Comparison of ENCODE assay signal across 8 cellular contexts in genomic region chr6:138986578-138986977, GRCh38. TPM values are rescaled to one million over a fixed set of nuclear protein-coding genes. Genes with fewer than 3 reads are reported as not detected.
A peak's percentile ranks its signal among the peaks of the same experiment; 100 is the strongest.
DNase-seq lines count a peak whose midpoint lies in the region; ATAC-seq, FAIRE-seq and TF ChIP-seq lines count a peak whose summit lies in the region.

No MANE protein-coding gene starts in this region.

- TF ChIP-seq POLR2A in gastrocnemius medialis (IDR thresholded peaks at IDR 0.05), result no peak

- no peak for FAIRE-seq in frontal cortex (lab: Jason Lieb, UNC)

- POLR2A ChIA-PET in T-cell (lab: Charles Lee), result interaction anchor here (0.6 to 1.0 kb wide), 3 partner anchors 158 to 934 kb away, joined by 3 read pairs; partner anchors contain the start of gene CITED2 (in 1 of the 2)

- TF ChIP-seq CTCF in fibroblast of the aortic adventitia (IDR thresholded peaks at IDR 0.05; ENCODE audit: insufficient read depth, low read length) (no peak), gastrocnemius medialis (IDR thresholded peaks at IDR 0.05 in 4 of 5, conservative IDR thresholded peaks at IDR 0.05 in 1 of 5) (no peak)

- H3K27ac ChIP-seq in gastrocnemius medialis, result peak overlapping the region in 2 of 4 donors; percentile 86 to 88

- DNase-seq in NCI-H1105 treated with DMSO at 0.1 percent for 48 hours (lab: John Stamatoyannopoulos, UW), result peak; percentile 18
- no peak for DNase-seq in NCI-H1105 (lab: John Stamatoyannopoulos, UW)
- DNase-seq in T-cell, result no peak
- DNase-seq in fibroblast of the aortic adventitia (ENCODE audit: low read depth), result peak; percentile 36
- no peak for DNase-seq in gastrocnemius medialis
- no peak for DNase-seq in HPDE6-E6E7 (ENCODE audit: extremely low spot score)
- no peak for DNase-seq in frontal cortex (ENCODE audit: low spot score in 2 of 2)

- intact Hi-C loops in gastrocnemius medialis (cut with DNase I; ENCODE audit: low total_unique reads), result loop anchor here (5.0 to 10.0 kb wide), 2 partner anchors 161 to 378 kb away; no protein-coding TSS in a partner anchor

- peak overlapping the region in 1 of 3 donors; percentile 82 for H3K4me3 Mint-ChIP-seq in T-cell

- peak overlapping the region; percentile 73 to 81 for H3K27ac Mint-ChIP-seq in T-cell

- ATAC-seq in T-cell (replicated peaks in 1 of 4) (no peak), gastrocnemius medialis (no peak), GM18867 (IDR thresholded peaks at IDR 0.05; ENCODE audit: unreplicated experiment) (no peak)

- no peaks in the 10 kb centered on the region for H3K36me3 ChIP-seq in gastrocnemius medialis

- CTCF ChIA-PET in T-cell (lab: Charles Lee), result interaction anchor here (0.5 to 1.9 kb wide), 10 partner anchors 10 to 869 kb away, joined by 3 to 5 read pairs (median 4); partner anchors contain the start of gene CITED2 (in 1 of the 2)

- no peaks in the 10 kb centered on the region for H3K9me3 Mint-ChIP-seq in T-cell

- peak overlapping the region; percentile 88 for H3K4me3 ChIP-seq in fibroblast of the aortic adventitia (ENCODE audit: low read depth, low read length)
- peak overlapping the region; percentile 85 to 96 (median 94) for H3K4me3 ChIP-seq in gastrocnemius medialis

- H3K36me3 Mint-ChIP-seq in T-cell, result no peaks in the 10 kb centered on the region

- in situ Hi-C loops in gastrocnemius medialis (cut with MboI; ENCODE audit: low sequenced_read_pairs in 4 of 4), result loop anchor here in 3 of 4 donors (5.0 to 10.0 kb wide), 2 partner anchors 169 to 172 kb away; no protein-coding TSS in a partner anchor

- H3K4me1 ChIP-seq in gastrocnemius medialis, result peaks cover 32 to 43% of the 10 kb centered on the region in 2 donors

- H3K27me3 ChIP-seq in gastrocnemius medialis, result no peaks in the 10 kb centered on the region

- H3K9me3 ChIP-seq in gastrocnemius medialis, result no peaks in the 10 kb centered on the region

- H3K4me1 Mint-ChIP-seq in T-cell, result peaks cover 4 to 11% (median 9%) of the 10 kb centered on the region in 3 donors

- no peaks in the 10 kb centered on the region for H3K27me3 Mint-ChIP-seq in T-cell

RNA-seq across cellular contexts. Expression of gene REPS1, which starts 1.5 kb away (rescaled TPM):
- total RNA-seq in T-cell, result 10 to 100 TPM; 43.6 to 71.3 (median 46.5) TPM
- 34.9 and 42.6 TPM in 2 replicates for total RNA-seq in fibroblast of the aortic adventitia (ENCODE audit: low replicate concordance)
- 10 to 100 TPM; 14.8 to 21.6 (median 17.4) TPM for total RNA-seq in gastrocnemius medialis
- total RNA-seq in frontal cortex, result 133 TPM

RNA-seq across cellular contexts. Expression of gene ABRACL, which starts 42.0 kb away (rescaled TPM):
- 10 to 100 TPM; 44.2 to 76.3 (median 71.5) TPM for total RNA-seq in T-cell
- 15.8 and 32.2 TPM in 2 replicates for total RNA-seq in fibroblast of the aortic adventitia (ENCODE audit: low replicate concordance)
- 1 to 10 TPM in 3 of 4 donors, not detected in 1; 1.5 to 3.0 (median 1.8) TPM for total RNA-seq in gastrocnemius medialis
- 55.4 TPM for total RNA-seq in frontal cortex

Comparison
In these comparisons a context has a peak if more than half of its experiments do, and no peak if none do; other contexts are left out.
1. DNase-seq: peak in NCI-H1105 treated with DMSO at 0.1 percent for 48 hours (single experiment) and fibroblast of the aortic adventitia (single experiment); none in NCI-H1105 (single experiment), T-cell (0 of 34), gastrocnemius medialis (0 of 2), HPDE6-E6E7 (single experiment) and frontal cortex (0 of 2).